In genomic region chr15:77715051-77715450, GRCh38 we compare ENCODE assay signal across 24 cellular contexts.
"Had no signal": no experiment of that assay in that cellular context is flagged by ENCODE, and none has a peak within 500 bp of the region (broad histone marks: within the 10 kb centered on the region; RNA-seq: fewer than 3 reads in every experiment).

No MANE protein-coding gene starts in this region.

- H3K27ac ChIP-seq: brain microvascular endothelial cell, coronary artery had no signal

- H3K36me3 Mint-ChIP-seq: activated naive CD8-positive, alpha-beta T cell; WTC11 had no signal

- H3K36me3 ChIP-seq: brain microvascular endothelial cell had no signal

- H3K9me3 Mint-ChIP-seq: activated CD4-positive, alpha-beta memory T cell treated with anti-CD3 and anti-CD28 coated beads, Interleukin-2, amount 10 ng/mL, durations not matched to agents 7 days and 5 days; activated CD4-positive, alpha-beta T cell treated with anti-CD3 and anti-CD28 coated beads, Interleukin-2, amount 10 ng/mL, durations not matched to agents 7 days and 5 days; activated T-cell treated with anti-CD3 and anti-CD28 coated beads, Interleukin-2, amount 50 U/mL, for 24 hours; activated T-cell treated with anti-CD3 and anti-CD28 coated beads, Interleukin-2, amount 50 U/mL, for 72 hours; central memory CD8-positive, alpha-beta T cell; dendritic cell treated with granulocyte-macrophage colony-stimulating factor and Interleukin-4, amounts not matched to agents 40 ng/mL and 50 ng/mL, for 4 days; endodermal cell; WTC11 had no signal

- H3K27ac Mint-ChIP-seq: activated CD4-positive, alpha-beta memory T cell treated with anti-CD3 and anti-CD28 coated beads, Interleukin-2, amount 10 ng/mL, durations not matched to agents 7 days and 5 days; activated CD4-positive, alpha-beta T cell treated with anti-CD3 and anti-CD28 coated beads, Interleukin-2, amount 10 ng/mL, durations not matched to agents 7 days and 5 days; activated naive CD8-positive, alpha-beta T cell; activated T-cell treated with anti-CD3 and anti-CD28 coated beads, Interleukin-2, amount 50 U/mL, for 24 hours; activated T-cell treated with anti-CD3 and anti-CD28 coated beads, Interleukin-2, amount 50 U/mL, for 72 hours; dendritic cell treated with granulocyte-macrophage colony-stimulating factor and Interleukin-4, amounts not matched to agents 40 ng/mL and 50 ng/mL, for 4 days; endodermal cell; WTC11 had no signal

- DNase-seq: activated CD4-positive, alpha-beta memory T cell treated with anti-CD3 and anti-CD28 coated beads, Interleukin-2, amount 10 ng/mL, durations not matched to agents 7 days and 5 days; activated CD4-positive, alpha-beta T cell treated with anti-CD3 and anti-CD28 coated beads for 1 hour; activated CD4-positive, alpha-beta T cell treated with anti-CD3 and anti-CD28 coated beads for 4 hours; activated CD4-positive, alpha-beta T cell treated with anti-CD3 and anti-CD28 coated beads, Interleukin-2, amount 10 ng/mL, durations not matched to agents 7 days and 5 days; activated CD4-positive, alpha-beta T cell treated with anti-CD3 and anti-CD28 coated beads, Interleukin-2, amount 50 U/mL, for 4 hours; activated CD8-positive, alpha-beta memory T cell treated with anti-CD3 and anti-CD28 coated beads, Interleukin-2, amount 50 U/mL, for 48 hours; activated gamma-delta T cell; activated naive CD4-positive, alpha-beta T cell; activated naive CD4-positive, alpha-beta T cell treated with anti-CD3 and anti-CD28 coated beads, Interleukin-2, amount 50 U/mL, for 16 hours; activated T-cell treated with anti-CD3 and anti-CD28 coated beads for 4 hours; activated T-cell treated with anti-CD3 and anti-CD28 coated beads, Interleukin-2, amount 50 U/mL, for 24 hours; activated T-cell treated with anti-CD3 and anti-CD28 coated beads, Interleukin-2, amount 50 U/mL, for 72 hours; amniotic stem cell; brain microvascular endothelial cell; effector memory CD4-positive, alpha-beta T cell; endodermal cell; foreskin fibroblast; T-helper 2 cell had no signal

- H3K4me1 Mint-ChIP-seq: activated CD4-positive, alpha-beta memory T cell treated with anti-CD3 and anti-CD28 coated beads, Interleukin-2, amount 10 ng/mL, durations not matched to agents 7 days and 5 days; activated CD4-positive, alpha-beta T cell treated with anti-CD3 and anti-CD28 coated beads, Interleukin-2, amount 10 ng/mL, durations not matched to agents 7 days and 5 days; central memory CD8-positive, alpha-beta T cell had no signal

- H3K4me3 Mint-ChIP-seq: activated CD4-positive, alpha-beta memory T cell treated with anti-CD3 and anti-CD28 coated beads, Interleukin-2, amount 10 ng/mL, durations not matched to agents 7 days and 5 days; activated CD4-positive, alpha-beta T cell treated with anti-CD3 and anti-CD28 coated beads, Interleukin-2, amount 10 ng/mL, durations not matched to agents 7 days and 5 days; activated naive CD8-positive, alpha-beta T cell; activated T-cell treated with anti-CD3 and anti-CD28 coated beads, Interleukin-2, amount 50 U/mL, for 24 hours; activated T-cell treated with anti-CD3 and anti-CD28 coated beads, Interleukin-2, amount 50 U/mL, for 72 hours; central memory CD8-positive, alpha-beta T cell; dendritic cell treated with granulocyte-macrophage colony-stimulating factor and Interleukin-4, amounts not matched to agents 40 ng/mL and 50 ng/mL, for 4 days; endodermal cell; WTC11 had no signal

- H3K4me3 ChIP-seq: coronary artery, dorsolateral prefrontal cortex had no signal

- H3K27me3 ChIP-seq: dorsolateral prefrontal cortex had no signal
